In genomic region chr20:33541074-33541473, GRCh38 we compare ENCODE assay signal across 3 cellular contexts.
TF ChIP-seq lines count a peak whose summit lies in the region.

No MANE protein-coding gene starts in this region.

TF ChIP-seq in IMR-90, 13 proteins besides CTCF, POLR2A, EP300 and RAD21:
- no peak for TF ChIP-seq RFX5 (IDR thresholded peaks at IDR 0.05; ENCODE audit: low read depth, low read length)
- TF ChIP-seq FOS (IDR thresholded peaks at IDR 0.05; ENCODE audit: low read depth, low read length): no peak
- no peak for TF ChIP-seq USF2 (IDR thresholded peaks at IDR 0.05; ENCODE audit: low read depth, low read length)
- TF ChIP-seq MXI1 (IDR thresholded peaks at IDR 0.05; ENCODE audit: borderline replicate concordance, low read depth, low read length): no peak
- no peak for TF ChIP-seq ELK1 (IDR thresholded peaks at IDR 0.05; ENCODE audit: borderline replicate concordance, low read depth, low read length)
- no peak for TF ChIP-seq MAFK (IDR thresholded peaks at IDR 0.05; ENCODE audit: low read depth, low read length)
- TF ChIP-seq SMC3 (IDR thresholded peaks at IDR 0.05; ENCODE audit: low read depth, low read length): no peak
- no peak for TF ChIP-seq CHD1 (IDR thresholded peaks at IDR 0.05; ENCODE audit: low read depth, low read length)
- no peak for TF ChIP-seq CEBPB (IDR thresholded peaks at IDR 0.05; ENCODE audit: low read depth, low read length)
- no peak for TF ChIP-seq MAZ (IDR thresholded peaks at IDR 0.05; ENCODE audit: borderline replicate concordance, low read depth, low read length)
- TF ChIP-seq RCOR1 (IDR thresholded peaks at IDR 0.05; ENCODE audit: insufficient replicate concordance, low read length): no peak
- no peak for TF ChIP-seq BHLHE40 (IDR thresholded peaks at IDR 0.05; ENCODE audit: low read depth, low read length)
- TF ChIP-seq NFE2L2 (IDR thresholded peaks at IDR 0.05; ENCODE audit: low read depth, low read length): no peak

TF ChIP-seq in K562, 482 proteins besides CTCF, POLR2A, EP300 and RAD21:
- TF ChIP-seq NR2C1 (IDR thresholded peaks at IDR 0.05) (0 out of 2 replicates have a peak, but pooled peaks have one; percentile 35), NR2C1 (tag; IDR thresholded peaks at IDR 0.05) (peak; percentile 43; the same call in 1 of the 2 replicates), CREB3L1 (IDR thresholded peaks at IDR 0.05; ENCODE audit: borderline replicate concordance, low read depth) (no peak), KDM1A (IDR thresholded peaks at IDR 0.05) (peak in 1 of 2 experiments; percentile 51; a peak in 1 of 4 replicates), ZNF507 (tag; conservative IDR thresholded peaks at IDR 0.05) (no peak), DDX20 (tag; IDR thresholded peaks at IDR 0.05; ENCODE audit: low read depth) (no peak)

TF ChIP-seq in HepG2, 621 proteins besides CTCF, POLR2A, EP300 and RAD21 (continues in another document):
- TF ChIP-seq TBP (CRISPR knock-in tag; IDR thresholded peaks at IDR 0.05) (no peak), NR2F1 (CRISPR knock-in tag; IDR thresholded peaks at IDR 0.05) (peak; percentile 53 to 65; a peak in 3 of 4 replicates), CREB1 (IDR thresholded peaks at IDR 0.05) (no peak), CREB1 (CRISPR knock-in tag; IDR thresholded peaks at IDR 0.05) (no peak), PAXIP1 (CRISPR knock-in tag; conservative IDR thresholded peaks at IDR 0.05) (0 out of 2 replicates have a peak, but pooled peaks have one; percentile 12), NR2F6 (IDR thresholded peaks at IDR 0.05) (peak; percentile 93), NR2F6 (CRISPR knock-in tag; IDR thresholded peaks at IDR 0.05) (peak; percentile 89), NFIB (CRISPR knock-in tag; IDR thresholded peaks at IDR 0.05; ENCODE audit: borderline replicate concordance) (no peak), ZBTB7B (CRISPR knock-in tag; IDR thresholded peaks at IDR 0.05) (no peak), SP1 (IDR thresholded peaks at IDR 0.05) (no peak), SP1 (CRISPR knock-in tag; IDR thresholded peaks at IDR 0.05) (no peak), ZNF629 (CRISPR knock-in tag; conservative IDR thresholded peaks at IDR 0.05) (no peak), LRRFIP1 (CRISPR knock-in tag; conservative IDR thresholded peaks at IDR 0.05) (no peak), ZNF841 (CRISPR knock-in tag; IDR thresholded peaks at IDR 0.05; ENCODE audit: borderline replicate concordance) (no peak), IKZF5 (CRISPR knock-in tag; IDR thresholded peaks at IDR 0.05) (no peak), ZFP90 (CRISPR knock-in tag; IDR thresholded peaks at IDR 0.05; ENCODE audit: borderline replicate concordance) (no peak), ARID2 (CRISPR knock-in tag; IDR thresholded peaks at IDR 0.05; ENCODE audit: borderline replicate concordance) (no peak), ZNF180 (CRISPR knock-in tag; IDR thresholded peaks at IDR 0.05; ENCODE audit: borderline replicate concordance, low read depth) (no peak), HHEX (CRISPR knock-in tag; IDR thresholded peaks at IDR 0.05) (peak; percentile 28; the same call in 1 of the 2 replicates), NONO (IDR thresholded peaks at IDR 0.05) (no peak), NONO (CRISPR knock-in tag; conservative IDR thresholded peaks at IDR 0.05) (no peak), ZNF101 (CRISPR knock-in tag; IDR thresholded peaks at IDR 0.05; ENCODE audit: borderline replicate concordance, low read depth) (no peak), ZNF251 (CRISPR knock-in tag; IDR thresholded peaks at IDR 0.05) (no peak), BORCS8-MEF2B (CRISPR knock-in tag; IDR thresholded peaks at IDR 0.05) (no peak), ZNF556 (CRISPR knock-in tag; IDR thresholded peaks at IDR 0.05; ENCODE audit: borderline replicate concordance) (no peak), PAWR (CRISPR knock-in tag; IDR thresholded peaks at IDR 0.05; ENCODE audit: borderline replicate concordance) (no peak), PITX1 (CRISPR knock-in tag; IDR thresholded peaks at IDR 0.05) (no peak), NR3C1 (CRISPR knock-in tag; IDR thresholded peaks at IDR 0.05) (no peak), POLR2AphosphoS5 (IDR thresholded peaks at IDR 0.05; ENCODE audit: low read depth, low read length) (no peak), HNF1B (CRISPR knock-in tag; IDR thresholded peaks at IDR 0.05) (no peak), SNAPC2 (CRISPR knock-in tag; IDR thresholded peaks at IDR 0.05) (no peak), RARA (CRISPR knock-in tag; IDR thresholded peaks at IDR 0.05) (peak; percentile 36; the same call in 1 of the 2 replicates), ZMYM4 (CRISPR knock-in tag; IDR thresholded peaks at IDR 0.05) (peak; percentile 64), KDM3A (CRISPR knock-in tag; IDR thresholded peaks at IDR 0.05; ENCODE audit: low read depth) (no peak), RBAK (CRISPR knock-in tag; IDR thresholded peaks at IDR 0.05) (no peak), MXD4 (CRISPR knock-in tag; IDR thresholded peaks at IDR 0.05) (no peak), ZNF282 (IDR thresholded peaks at IDR 0.05; ENCODE audit: partially characterized antibody) (no peak), SAP130 (CRISPR knock-in tag; IDR thresholded peaks at IDR 0.05; ENCODE audit: low read depth) (peak; percentile 16; the same call in 1 of the 2 replicates)
- TF ChIP-seq, protein P1, sequence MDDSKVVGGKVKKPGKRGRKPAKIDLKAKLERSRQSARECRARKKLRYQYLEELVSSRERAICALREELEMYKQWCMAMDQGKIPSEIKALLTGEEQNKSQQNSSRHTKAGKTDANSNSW (CRISPR knock-in tag; IDR thresholded peaks at IDR 0.05; ENCODE audit: borderline replicate concordance): no peak
- TF ChIP-seq, protein P2, sequence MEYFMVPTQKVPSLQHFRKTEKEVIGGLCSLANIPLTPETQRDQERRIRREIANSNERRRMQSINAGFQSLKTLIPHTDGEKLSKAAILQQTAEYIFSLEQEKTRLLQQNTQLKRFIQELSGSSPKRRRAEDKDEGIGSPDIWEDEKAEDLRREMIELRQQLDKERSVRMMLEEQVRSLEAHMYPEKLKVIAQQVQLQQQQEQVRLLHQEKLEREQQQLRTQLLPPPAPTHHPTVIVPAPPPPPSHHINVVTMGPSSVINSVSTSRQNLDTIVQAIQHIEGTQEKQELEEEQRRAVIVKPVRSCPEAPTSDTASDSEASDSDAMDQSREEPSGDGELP (IDR thresholded peaks at IDR 0.05; ENCODE audit: borderline replicate concordance, low read depth): no peak
- TF ChIP-seq, protein P3, sequence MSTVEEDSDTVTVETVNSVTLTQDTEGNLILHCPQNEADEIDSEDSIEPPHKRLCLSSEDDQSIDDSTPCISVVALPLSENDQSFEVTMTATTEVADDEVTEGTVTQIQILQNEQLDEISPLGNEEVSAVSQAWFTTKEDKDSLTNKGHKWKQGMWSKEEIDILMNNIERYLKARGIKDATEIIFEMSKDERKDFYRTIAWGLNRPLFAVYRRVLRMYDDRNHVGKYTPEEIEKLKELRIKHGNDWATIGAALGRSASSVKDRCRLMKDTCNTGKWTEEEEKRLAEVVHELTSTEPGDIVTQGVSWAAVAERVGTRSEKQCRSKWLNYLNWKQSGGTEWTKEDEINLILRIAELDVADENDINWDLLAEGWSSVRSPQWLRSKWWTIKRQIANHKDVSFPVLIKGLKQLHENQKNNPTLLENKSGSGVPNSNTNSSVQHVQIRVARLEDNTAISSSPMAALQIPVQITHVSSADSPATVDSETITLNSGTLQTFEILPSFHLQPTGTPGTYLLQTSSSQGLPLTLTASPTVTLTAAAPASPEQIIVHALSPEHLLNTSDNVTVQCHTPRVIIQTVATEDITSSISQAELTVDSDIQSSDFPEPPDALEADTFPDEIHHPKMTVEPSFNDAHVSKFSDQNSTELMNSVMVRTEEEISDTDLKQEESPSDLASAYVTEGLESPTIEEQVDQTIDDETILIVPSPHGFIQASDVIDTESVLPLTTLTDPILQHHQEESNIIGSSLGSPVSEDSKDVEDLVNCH (CRISPR knock-in tag; IDR thresholded peaks at IDR 0.05): no peak
- TF ChIP-seq, protein P4, sequence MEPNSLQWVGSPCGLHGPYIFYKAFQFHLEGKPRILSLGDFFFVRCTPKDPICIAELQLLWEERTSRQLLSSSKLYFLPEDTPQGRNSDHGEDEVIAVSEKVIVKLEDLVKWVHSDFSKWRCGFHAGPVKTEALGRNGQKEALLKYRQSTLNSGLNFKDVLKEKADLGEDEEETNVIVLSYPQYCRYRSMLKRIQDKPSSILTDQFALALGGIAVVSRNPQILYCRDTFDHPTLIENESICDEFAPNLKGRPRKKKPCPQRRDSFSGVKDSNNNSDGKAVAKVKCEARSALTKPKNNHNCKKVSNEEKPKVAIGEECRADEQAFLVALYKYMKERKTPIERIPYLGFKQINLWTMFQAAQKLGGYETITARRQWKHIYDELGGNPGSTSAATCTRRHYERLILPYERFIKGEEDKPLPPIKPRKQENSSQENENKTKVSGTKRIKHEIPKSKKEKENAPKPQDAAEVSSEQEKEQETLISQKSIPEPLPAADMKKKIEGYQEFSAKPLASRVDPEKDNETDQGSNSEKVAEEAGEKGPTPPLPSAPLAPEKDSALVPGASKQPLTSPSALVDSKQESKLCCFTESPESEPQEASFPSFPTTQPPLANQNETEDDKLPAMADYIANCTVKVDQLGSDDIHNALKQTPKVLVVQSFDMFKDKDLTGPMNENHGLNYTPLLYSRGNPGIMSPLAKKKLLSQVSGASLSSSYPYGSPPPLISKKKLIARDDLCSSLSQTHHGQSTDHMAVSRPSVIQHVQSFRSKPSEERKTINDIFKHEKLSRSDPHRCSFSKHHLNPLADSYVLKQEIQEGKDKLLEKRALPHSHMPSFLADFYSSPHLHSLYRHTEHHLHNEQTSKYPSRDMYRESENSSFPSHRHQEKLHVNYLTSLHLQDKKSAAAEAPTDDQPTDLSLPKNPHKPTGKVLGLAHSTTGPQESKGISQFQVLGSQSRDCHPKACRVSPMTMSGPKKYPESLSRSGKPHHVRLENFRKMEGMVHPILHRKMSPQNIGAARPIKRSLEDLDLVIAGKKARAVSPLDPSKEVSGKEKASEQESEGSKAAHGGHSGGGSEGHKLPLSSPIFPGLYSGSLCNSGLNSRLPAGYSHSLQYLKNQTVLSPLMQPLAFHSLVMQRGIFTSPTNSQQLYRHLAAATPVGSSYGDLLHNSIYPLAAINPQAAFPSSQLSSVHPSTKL (CRISPR knock-in tag; IDR thresholded peaks at IDR 0.05): 0 out of 2 replicates have a peak, but pooled peaks have one; percentile 17
- TF ChIP-seq, protein P5, sequence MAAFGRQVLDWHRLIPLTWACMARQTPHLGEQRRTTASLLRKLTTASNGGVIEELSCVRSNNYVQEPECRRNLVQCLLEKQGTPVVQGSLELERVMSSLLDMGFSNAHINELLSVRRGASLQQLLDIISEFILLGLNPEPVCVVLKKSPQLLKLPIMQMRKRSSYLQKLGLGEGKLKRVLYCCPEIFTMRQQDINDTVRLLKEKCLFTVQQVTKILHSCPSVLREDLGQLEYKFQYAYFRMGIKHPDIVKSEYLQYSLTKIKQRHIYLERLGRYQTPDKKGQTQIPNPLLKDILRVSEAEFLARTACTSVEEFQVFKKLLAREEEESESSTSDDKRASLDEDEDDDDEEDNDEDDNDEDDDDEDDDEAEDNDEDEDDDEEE (CRISPR knock-in tag; IDR thresholded peaks at IDR 0.05): no peak
